1 cellular context compared by ENCODE assay signal in genomic region chr21:29114765-29115164, GRCh38.
TF ChIP-seq lines count a peak whose summit lies in the region.

No MANE protein-coding gene starts in this region.

TF ChIP-seq in HepG2, 621 proteins besides CTCF, POLR2A, EP300 and RAD21 (continued from another document):
- no peak for TF ChIP-seq SKIL (CRISPR knock-in tag; IDR thresholded peaks at IDR 0.05; ENCODE audit: borderline replicate concordance)
- no peak for TF ChIP-seq MAFF (IDR thresholded peaks at IDR 0.05; ENCODE audit: low read depth, low read length)
- no peak for TF ChIP-seq SMARCE1 (IDR thresholded peaks at IDR 0.05; ENCODE audit: borderline replicate concordance)
- no peak for TF ChIP-seq ZNF781 (CRISPR knock-in tag; IDR thresholded peaks at IDR 0.05; ENCODE audit: borderline replicate concordance, not compliant biosample characterization)
- TF ChIP-seq AFF4 (CRISPR knock-in tag; IDR thresholded peaks at IDR 0.05), result no peak
- TF ChIP-seq REPIN1 (CRISPR knock-in tag; IDR thresholded peaks at IDR 0.05; ENCODE audit: borderline replicate concordance, low read depth), result no peak
- no peak for TF ChIP-seq ZNF644 (CRISPR knock-in tag; IDR thresholded peaks at IDR 0.05; ENCODE audit: low read depth)
- TF ChIP-seq ZMAT3 (CRISPR knock-in tag; conservative IDR thresholded peaks at IDR 0.05), result no peak
- TF ChIP-seq KDM6A (CRISPR knock-in tag; IDR thresholded peaks at IDR 0.05; ENCODE audit: low read depth), result no peak
- TF ChIP-seq ZNF329 (CRISPR knock-in tag; IDR thresholded peaks at IDR 0.05; ENCODE audit: low read depth), result no peak
- no peak for TF ChIP-seq XRCC5 (optimal IDR thresholded peaks at IDR 0.05; ENCODE audit: low read length)
- TF ChIP-seq REXO4 (CRISPR knock-in tag; IDR thresholded peaks at IDR 0.05; ENCODE audit: borderline replicate concordance), result no peak
